ENCODE assay signal across 1 cellular context in genomic region chr6:131825946-131826345, GRCh38.
A peak's percentile ranks its signal among the peaks of the same experiment; 100 is the strongest.
TF ChIP-seq lines count a peak whose summit lies in the region.

No MANE protein-coding gene starts in this region.

TF ChIP-seq in HepG2, 621 proteins besides CTCF, POLR2A, EP300 and RAD21 (continued from another document and continues in another):
- TF ChIP-seq PRDM15 (CRISPR knock-in tag; IDR thresholded peaks at IDR 0.05) = peak; percentile 35; the same call in 1 of the 2 replicates
- TF ChIP-seq CBX5 (CRISPR knock-in tag; IDR thresholded peaks at IDR 0.05; ENCODE audit: borderline replicate concordance) = 0 out of 2 replicates have a peak, but pooled peaks have one; percentile 17
- 0 out of 2 replicates have a peak, but pooled peaks have one; percentile 17 for TF ChIP-seq NR2F2 (IDR thresholded peaks at IDR 0.05; ENCODE audit: borderline replicate concordance, low read depth)
- peak; percentile 47; the same call in 1 of the 2 replicates for TF ChIP-seq MIER3 (CRISPR knock-in tag; IDR thresholded peaks at IDR 0.05; ENCODE audit: borderline replicate concordance)
- no peak for TF ChIP-seq ZSCAN12 (CRISPR knock-in tag; IDR thresholded peaks at IDR 0.05)
- 0 out of 2 replicates have a peak, but pooled peaks have one; percentile 58 for TF ChIP-seq ZNF644 (CRISPR knock-in tag; IDR thresholded peaks at IDR 0.05; ENCODE audit: low read depth)
- 0 out of 2 replicates have a peak, but pooled peaks have one; percentile 18 for TF ChIP-seq ZNF280D (CRISPR knock-in tag; IDR thresholded peaks at IDR 0.05)
- TF ChIP-seq PRDM10 (CRISPR knock-in tag; IDR thresholded peaks at IDR 0.05; ENCODE audit: low read depth) = 0 out of 2 replicates have a peak, but pooled peaks have one; percentile 45
- peak; percentile 42; the same call in 1 of the 2 replicates for TF ChIP-seq FOXO1 (CRISPR knock-in tag; IDR thresholded peaks at IDR 0.05)
- no peak for TF ChIP-seq ZNF598 (CRISPR knock-in tag; IDR thresholded peaks at IDR 0.05; ENCODE audit: borderline replicate concordance)
- TF ChIP-seq SIN3A (IDR thresholded peaks at IDR 0.05; ENCODE audit: borderline replicate concordance, low read depth, low read length) = 0 out of 2 replicates have a peak, but pooled peaks have one; percentile 11
- TF ChIP-seq SOX6 (IDR thresholded peaks at IDR 0.05) = no peak
- peak; percentile 63 for TF ChIP-seq SOX6 (CRISPR knock-in tag; IDR thresholded peaks at IDR 0.05)
- no peak for TF ChIP-seq DBP (CRISPR knock-in tag; IDR thresholded peaks at IDR 0.05; ENCODE audit: not compliant biosample characterization)
- TF ChIP-seq MATR3 (CRISPR knock-in tag; IDR thresholded peaks at IDR 0.05) = no peak
- TF ChIP-seq IRX3 (CRISPR knock-in tag; IDR thresholded peaks at IDR 0.05; ENCODE audit: borderline replicate concordance, low read depth) = no peak
- no peak for TF ChIP-seq RBM22 (optimal IDR thresholded peaks at IDR 0.05; ENCODE audit: low read length)
- no peak for TF ChIP-seq CREBL2 (CRISPR knock-in tag; IDR thresholded peaks at IDR 0.05; ENCODE audit: borderline replicate concordance)
- no peak for TF ChIP-seq ZNF512 (CRISPR knock-in tag; IDR thresholded peaks at IDR 0.05)
- TF ChIP-seq SMYD3 (CRISPR knock-in tag; IDR thresholded peaks at IDR 0.05) = 0 out of 2 replicates have a peak, but pooled peaks have one; percentile 28
- TF ChIP-seq ZNF670 (CRISPR knock-in tag; IDR thresholded peaks at IDR 0.05; ENCODE audit: borderline replicate concordance) = no peak
- no peak for TF ChIP-seq CCDC6 (CRISPR knock-in tag; IDR thresholded peaks at IDR 0.05)
- no peak for TF ChIP-seq NFE2 (CRISPR knock-in tag; IDR thresholded peaks at IDR 0.05)
- TF ChIP-seq JUNB (CRISPR knock-in tag; IDR thresholded peaks at IDR 0.05; ENCODE audit: borderline replicate concordance) = no peak
- no peak for TF ChIP-seq CENPX (CRISPR knock-in tag; IDR thresholded peaks at IDR 0.05)
- TF ChIP-seq HNF1A (IDR thresholded peaks at IDR 0.05; ENCODE audit: low read depth) = peak; percentile 31; the same call in 1 of the 2 replicates
- TF ChIP-seq HNF1A (CRISPR knock-in tag; IDR thresholded peaks at IDR 0.05; ENCODE audit: borderline replicate concordance) = no peak
- no peak for TF ChIP-seq ATF5 (CRISPR knock-in tag; IDR thresholded peaks at IDR 0.05; ENCODE audit: low read depth)
- TF ChIP-seq ARID5B (CRISPR knock-in tag; IDR thresholded peaks at IDR 0.05) = peak; percentile 97
- no peak for TF ChIP-seq KLF6 (CRISPR knock-in tag; IDR thresholded peaks at IDR 0.05)
- peak; percentile 91 for TF ChIP-seq CEBPG (CRISPR knock-in tag; IDR thresholded peaks at IDR 0.05)
- peak; percentile 65; the same call in 1 of the 2 replicates for TF ChIP-seq FOXJ3 (CRISPR knock-in tag; IDR thresholded peaks at IDR 0.05; ENCODE audit: borderline replicate concordance)
